ENCODE assay signal across 32 cellular contexts in the genomic region with DNA sequence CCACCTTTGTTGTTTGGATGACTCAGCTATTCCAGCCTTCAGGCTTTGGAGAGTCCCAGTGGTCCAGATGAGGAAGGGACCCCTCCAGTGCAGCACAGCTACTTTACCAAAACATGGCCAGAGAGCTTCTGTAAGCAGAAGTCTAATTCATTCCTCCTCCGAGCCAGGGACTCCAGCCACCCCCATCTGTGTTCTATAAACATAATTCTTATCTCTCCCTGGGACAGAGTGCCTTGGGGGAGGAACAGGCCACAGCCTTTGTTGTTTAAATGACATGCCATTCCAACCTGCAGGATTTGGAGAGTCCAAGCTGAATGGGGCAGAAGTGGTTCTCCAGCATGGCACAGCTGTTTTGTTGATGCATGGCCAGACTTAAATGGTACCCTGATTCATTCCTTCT.
"Had no signal": no experiment of that assay in that cellular context is flagged by ENCODE, and none has a peak within 500 bp of the region (broad histone marks: within the 10 kb centered on the region; RNA-seq: fewer than 3 reads in every experiment).

No MANE protein-coding gene starts in this region.

- H3K27ac ChIP-seq: ascending aorta, breast epithelium, cardiac muscle cell, colonic mucosa, dorsolateral prefrontal cortex, esophagus muscularis mucosa, gastroesophageal sphincter had no signal

- H3K4me3 ChIP-seq: ascending aorta, breast epithelium, cardiac muscle cell, colonic mucosa, dorsolateral prefrontal cortex, esophagus muscularis mucosa, gastroesophageal sphincter had no signal

- H3K9me3 ChIP-seq: ascending aorta had no signal

- ATAC-seq: activated naive CD4-positive, alpha-beta T cell treated with anti-CD3 and anti-CD28 coated beads, Interleukin-2, amount 50 U/mL, for 72 hours; activated T-cell treated with anti-CD3 and anti-CD28 coated beads, Interleukin-2, amount 50 U/mL, for 72 hours; T-helper 17 cell had no signal

- H3K27me3 Mint-ChIP-seq: activated CD4-positive, alpha-beta memory T cell treated with anti-CD3 and anti-CD28 coated beads, Interleukin-2, amount 10 ng/mL, durations not matched to agents 7 days and 5 days; activated CD4-positive, alpha-beta T cell treated with anti-CD3 and anti-CD28 coated beads, Interleukin-2, amount 10 ng/mL, durations not matched to agents 7 days and 5 days; activated naive CD4-positive, alpha-beta T cell treated with anti-CD3 and anti-CD28 coated beads, Interleukin-2, amount 10 ng/mL, durations not matched to agents 7 days and 5 days; activated naive CD8-positive, alpha-beta T cell treated with anti-CD3 and anti-CD28 coated beads, Interleukin-2, amount 10 ng/mL, durations not matched to agents 7 days and 5 days; activated T-cell treated with anti-CD3 and anti-CD28 coated beads, Interleukin-2, amount 50 U/mL, for 24 hours; T-helper 17 cell had no signal

- H3K4me1 Mint-ChIP-seq: activated CD4-positive, alpha-beta memory T cell treated with anti-CD3 and anti-CD28 coated beads, Interleukin-2, amount 10 ng/mL, durations not matched to agents 7 days and 5 days; activated CD4-positive, alpha-beta T cell treated with anti-CD3 and anti-CD28 coated beads, Interleukin-2, amount 10 ng/mL, durations not matched to agents 7 days and 5 days; activated naive CD4-positive, alpha-beta T cell treated with anti-CD3 and anti-CD28 coated beads, Interleukin-2, amount 10 ng/mL, durations not matched to agents 7 days and 5 days; activated naive CD8-positive, alpha-beta T cell treated with anti-CD3 and anti-CD28 coated beads, Interleukin-2, amount 10 ng/mL, durations not matched to agents 7 days and 5 days; brain; T-helper 17 cell had no signal

- H3K36me3 Mint-ChIP-seq: activated naive CD4-positive, alpha-beta T cell treated with anti-CD3 and anti-CD28 coated beads, Interleukin-2, amount 10 ng/mL, durations not matched to agents 7 days and 5 days; activated naive CD8-positive, alpha-beta T cell treated with anti-CD3 and anti-CD28 coated beads, Interleukin-2, amount 10 ng/mL, durations not matched to agents 7 days and 5 days; brain had no signal

- H3K27me3 ChIP-seq: ascending aorta, breast epithelium, cardiac muscle cell, colonic mucosa, dorsolateral prefrontal cortex, esophagus muscularis mucosa, gastroesophageal sphincter had no signal

- H3K36me3 ChIP-seq: ascending aorta, breast epithelium, cardiac muscle cell, colonic mucosa, esophagus muscularis mucosa, gastroesophageal sphincter had no signal

- DNase-seq: activated CD4-positive, alpha-beta memory T cell treated with anti-CD3 and anti-CD28 coated beads, Interleukin-2, amount 10 ng/mL, durations not matched to agents 7 days and 5 days; activated CD4-positive, alpha-beta T cell treated with anti-CD3 and anti-CD28 coated beads for 1 hour; activated CD4-positive, alpha-beta T cell treated with anti-CD3 and anti-CD28 coated beads for 4 hours; activated CD4-positive, alpha-beta T cell treated with anti-CD3 and anti-CD28 coated beads, Interleukin-2, amount 10 ng/mL, durations not matched to agents 7 days and 5 days; activated CD4-positive, alpha-beta T cell treated with anti-CD3 and anti-CD28 coated beads, Interleukin-2, amount 50 U/mL, for 4 hours; activated CD8-positive, alpha-beta memory T cell treated with anti-CD3 and anti-CD28 coated beads, Interleukin-2, amount 50 U/mL, for 48 hours; activated gamma-delta T cell; activated naive CD4-positive, alpha-beta T cell; activated naive CD4-positive, alpha-beta T cell treated with anti-CD3 and anti-CD28 coated beads, Interleukin-2, amount 10 ng/mL, durations not matched to agents 7 days and 5 days; activated naive CD8-positive, alpha-beta T cell treated with anti-CD3 and anti-CD28 coated beads, Interleukin-2, amount 10 ng/mL, durations not matched to agents 7 days and 5 days; activated T-cell treated with anti-CD3 and anti-CD28 coated beads for 4 hours; activated T-cell treated with anti-CD3 and anti-CD28 coated beads, Interleukin-2, amount 50 U/mL, for 24 hours; activated T-cell treated with anti-CD3 and anti-CD28 coated beads, Interleukin-2, amount 50 U/mL, for 72 hours; central memory CD4-positive, alpha-beta T cell; cerebellar nuclear complex; colonic mucosa; dorsolateral prefrontal cortex; effector memory CD4-positive, alpha-beta T cell; erythroblast; foreskin melanocyte; head of caudate nucleus; T-helper 1 cell; T-helper 17 cell; T1000 had no signal

- H3K4me1 ChIP-seq: ascending aorta, breast epithelium, colonic mucosa, esophagus muscularis mucosa, gastroesophageal sphincter had no signal

- H3K27ac Mint-ChIP-seq: activated CD4-positive, alpha-beta memory T cell treated with anti-CD3 and anti-CD28 coated beads, Interleukin-2, amount 10 ng/mL, durations not matched to agents 7 days and 5 days; activated CD4-positive, alpha-beta T cell treated with anti-CD3 and anti-CD28 coated beads, Interleukin-2, amount 10 ng/mL, durations not matched to agents 7 days and 5 days; activated naive CD4-positive, alpha-beta T cell treated with anti-CD3 and anti-CD28 coated beads, Interleukin-2, amount 10 ng/mL, durations not matched to agents 7 days and 5 days; activated naive CD4-positive, alpha-beta T cell treated with anti-CD3 and anti-CD28 coated beads, Interleukin-2, amount 50 U/mL, for 72 hours; activated naive CD8-positive, alpha-beta T cell treated with anti-CD3 and anti-CD28 coated beads, Interleukin-2, amount 10 ng/mL, durations not matched to agents 7 days and 5 days; activated T-cell treated with anti-CD3 and anti-CD28 coated beads, Interleukin-2, amount 50 U/mL, for 24 hours; activated T-cell treated with anti-CD3 and anti-CD28 coated beads, Interleukin-2, amount 50 U/mL, for 72 hours; brain; T-helper 17 cell; T-helper 2 cell treated with Interferon-gamma antibody and Interleukin-4, amounts not matched to agents 5 μg/mL and 100 μg/mL, for 36 hours had no signal

- H3K4me3 Mint-ChIP-seq: activated CD4-positive, alpha-beta memory T cell treated with anti-CD3 and anti-CD28 coated beads, Interleukin-2, amount 10 ng/mL, durations not matched to agents 7 days and 5 days; activated CD4-positive, alpha-beta T cell treated with anti-CD3 and anti-CD28 coated beads, Interleukin-2, amount 10 ng/mL, durations not matched to agents 7 days and 5 days; activated naive CD4-positive, alpha-beta T cell treated with anti-CD3 and anti-CD28 coated beads, Interleukin-2, amount 10 ng/mL, durations not matched to agents 7 days and 5 days; activated naive CD8-positive, alpha-beta T cell treated with anti-CD3 and anti-CD28 coated beads, Interleukin-2, amount 10 ng/mL, durations not matched to agents 7 days and 5 days; activated T-cell treated with anti-CD3 and anti-CD28 coated beads, Interleukin-2, amount 50 U/mL, for 24 hours; activated T-cell treated with anti-CD3 and anti-CD28 coated beads, Interleukin-2, amount 50 U/mL, for 72 hours; brain; T-helper 17 cell; T-helper 2 cell treated with Interferon-gamma antibody and Interleukin-4, amounts not matched to agents 5 μg/mL and 100 μg/mL, for 36 hours had no signal
